ENCODE assay signal across 34 cellular contexts in genomic region chr10:14120812-14121211, GRCh38.
"Had no signal": no experiment of that assay in that cellular context is flagged by ENCODE, and none has a peak within 500 bp of the region (broad histone marks: within the 10 kb centered on the region; RNA-seq: fewer than 3 reads in every experiment).

No MANE protein-coding gene starts in this region.

- H3K27ac ChIP-seq: KMS-11 had no signal

- H3K36me3 ChIP-seq: MG63 had no signal

- H3K27me3 ChIP-seq: MG63 had no signal

- H3K9me3 ChIP-seq: MG63 had no signal

- H3K9ac ChIP-seq: KMS-11 had no signal

- DNase-seq: Karpas-422, Kasumi-1, KG1, MG63, MM.1S, NCI-H1048, NCI-H1092, NCI-H1092 treated with DMSO at 0.1 percent for 48 hours, NCI-H1105, NCI-H1105 treated with DMSO at 0.1 percent for 48 hours, NCI-H1417, NCI-H1417 treated with DMSO at 0.1 percent for 48 hours, NCI-H1436, NCI-H1436 treated with DMSO at 0.1 percent for 48 hours, NCI-H146, NCI-H1694, NCI-H1694 treated with DMSO at 0.1 percent for 48 hours, NCI-H187, NCI-H187 treated with DMSO at 0.1 percent for 48 hours, NCI-H1930, NCI-H2029, NCI-H2029 treated with DMSO at 0.1 percent for 48 hours, NCI-H2081, NCI-H2081 treated with DMSO at 0.1 percent for 48 hours, NCI-H2107, NCI-H2171, NCI-H2171 treated with DMSO at 0.1 percent for 48 hours, NCI-H2227 treated with DMSO at 0.1 percent for 48 hours, NCI-H226, NCI-H345, NCI-H446, NCI-H446 treated with DMSO at 0.1 percent for 48 hours, NCI-H510A had no signal

- H3K4me2 ChIP-seq: KMS-11 had no signal

- H3K4me3 ChIP-seq: MG63 had no signal
